2 cellular contexts compared by ENCODE assay signal in genomic region chr9:94160594-94161501, GRCh38.
TF ChIP-seq lines count a peak whose summit lies in the region.

No MANE protein-coding gene starts in this region.

TF ChIP-seq in SK-N-SH, 30 proteins besides CTCF, POLR2A, EP300 and RAD21 (continued from another document):
- TF ChIP-seq USF2 (IDR thresholded peaks at IDR 0.05; ENCODE audit: borderline replicate concordance, low read depth, low read length), result no peak
- TF ChIP-seq IRF3 (IDR thresholded peaks at IDR 0.05; ENCODE audit: low read depth, low read length), result no peak
- TF ChIP-seq RXRA (IDR thresholded peaks at IDR 0.05; ENCODE audit: borderline replicate concordance, low read depth), result no peak
- TF ChIP-seq GABPA (IDR thresholded peaks at IDR 0.05; ENCODE audit: low read depth), result no peak

TF ChIP-seq in SK-N-SH treated with all-trans-retinoic acid at 6 μM for 48 hours, 23 proteins besides CTCF, POLR2A, EP300 and RAD21 (continued from another document):
- TF ChIP-seq TSHZ2 (CRISPR knock-in tag; IDR thresholded peaks at IDR 0.05) (no peak), ZFP3 (CRISPR knock-in tag; IDR thresholded peaks at IDR 0.05) (no peak), ZC3H10 (CRISPR knock-in tag; IDR thresholded peaks at IDR 0.05) (no peak), ZNF70 (CRISPR knock-in tag; IDR thresholded peaks at IDR 0.05) (no peak), ZFP30 (CRISPR knock-in tag; IDR thresholded peaks at IDR 0.05) (no peak)
TF ChIP-seq in SK-N-SH treated with all-trans-retinoic acid at 6 μM for 48 hours: peak in this region for 0.
